In genomic region chr17:76701471-76701967, GRCh38 we compare ENCODE assay signal across 8 cellular contexts. TPM values are rescaled to one million over a fixed set of nuclear protein-coding genes. Genes with fewer than 3 reads are reported as not detected.
DNase-seq lines count a peak whose midpoint lies in the region; ATAC-seq and TF ChIP-seq lines count a peak whose summit lies in the region.
"Had no signal": no experiment of that assay in that cellular context is flagged by ENCODE, and none has a peak within 500 bp of the region (broad histone marks: within the 10 kb centered on the region; RNA-seq: fewer than 3 reads in every experiment).

No MANE protein-coding gene starts in this region.

- H3K4me1 Mint-ChIP-seq in chondrocyte (ENCODE audit: low read depth): peaks cover 74% of the 10 kb centered on the region
- peaks cover 51% of the 10 kb centered on the region for H3K4me1 Mint-ChIP-seq in neural crest cell
- H3K4me1 Mint-ChIP-seq in activated T-cell treated with anti-CD3 and anti-CD28 coated beads, Interleukin-2, amount 50 U/mL, for 4 hours (ENCODE audit: low read depth): peaks cover 4% of the 10 kb centered on the region

- ATAC-seq in activated T-cell treated with anti-CD3 and anti-CD28 coated beads, Interleukin-2, amount 50 U/mL, for 4 hours: no peak
- no peak for ATAC-seq in GM21825 (IDR thresholded peaks at IDR 0.05; ENCODE audit: unreplicated experiment)

- H3K4me3 ChIP-seq in AG10803 (ENCODE audit: low read length): peak overlapping the region; percentile 53; the same call in 1 of the 2 replicates

- H3K27ac Mint-ChIP-seq in chondrocyte (ENCODE audit: unreplicated experiment): peak overlapping the region; percentile 97
- peak overlapping the region; percentile 32 for H3K27ac Mint-ChIP-seq in neural crest cell (ENCODE audit: unreplicated experiment)

- H3K4me3 Mint-ChIP-seq in chondrocyte (ENCODE audit: unreplicated experiment) (peak overlapping the region; percentile 64), neural crest cell (peak overlapping the region; percentile 15)
- no peak overlapping the region for H3K4me3 Mint-ChIP-seq in activated T-cell treated with anti-CD3 and anti-CD28 coated beads, Interleukin-2, amount 50 U/mL, for 4 hours
- H3K4me3 Mint-ChIP-seq: CD14-positive monocyte had no signal

- H3K36me3 Mint-ChIP-seq in chondrocyte (ENCODE audit: low read depth) (no peaks in the 10 kb centered on the region), neural crest cell (ENCODE audit: low read depth) (no peaks in the 10 kb centered on the region)
- H3K36me3 Mint-ChIP-seq in activated T-cell treated with anti-CD3 and anti-CD28 coated beads, Interleukin-2, amount 50 U/mL, for 4 hours (ENCODE audit: insufficient read depth): no peaks in the 10 kb centered on the region
- H3K36me3 Mint-ChIP-seq: CD14-positive monocyte had no signal

- H3K9me3 Mint-ChIP-seq in chondrocyte (ENCODE audit: low read depth) (no peaks in the 10 kb centered on the region), neural crest cell (no peaks in the 10 kb centered on the region)
- H3K9me3 Mint-ChIP-seq in activated T-cell treated with anti-CD3 and anti-CD28 coated beads, Interleukin-2, amount 50 U/mL, for 4 hours: no peaks in the 10 kb centered on the region
- H3K9me3 Mint-ChIP-seq: CD14-positive monocyte had no signal

- DNase-seq in AG10803 (ENCODE audit: low read depth) (no peak), chondrocyte (ENCODE audit: low spot score) (no peak), neural crest cell (ENCODE audit: low read depth, low spot score) (no peak), COR-L47 (lab: John Stamatoyannopoulos, UW) (no peak)
- no peak for DNase-seq in activated T-cell treated with anti-CD3 and anti-CD28 coated beads, Interleukin-2, amount 50 U/mL, for 4 hours
- DNase-seq: activated CD4-positive, CD25-positive, alpha-beta regulatory T cell had no signal

- no peak for TF ChIP-seq CTCF in AG10803 (conservative IDR thresholded peaks at IDR 0.05; ENCODE audit: low read length)
- no peak for TF ChIP-seq CTCF in chondrocyte (IDR thresholded peaks at IDR 0.05)
- TF ChIP-seq CTCF in neural crest cell (conservative IDR thresholded peaks at IDR 0.05): no peak

- H3K27me3 Mint-ChIP-seq in chondrocyte (ENCODE audit: low read depth): no peaks in the 10 kb centered on the region
- H3K27me3 Mint-ChIP-seq in neural crest cell (ENCODE audit: low read depth): no peaks in the 10 kb centered on the region
- H3K27me3 Mint-ChIP-seq in activated T-cell treated with anti-CD3 and anti-CD28 coated beads, Interleukin-2, amount 50 U/mL, for 4 hours (ENCODE audit: low read depth): peaks cover 3% of the 10 kb centered on the region

RNA-seq across cellular contexts. Expression of gene MXRA7, which starts 9.2 kb away (rescaled TPM):
- total RNA-seq in chondrocyte (141 to 200 TPM (median 197 TPM) in 3 replicates), neural crest cell (46.1 and 54.0 TPM in 2 replicates)
- 1 to 10 TPM; 2.0 to 2.3 (median 2.0) TPM for total RNA-seq in activated T-cell treated with anti-CD3 and anti-CD28 coated beads, Interleukin-2, amount 50 U/mL, for 4 hours

RNA-seq across cellular contexts. Expression of gene JMJD6, which starts 24.9 kb away (rescaled TPM):
- total RNA-seq in chondrocyte (22.4 to 27.2 TPM (median 25.0 TPM) in 3 replicates), neural crest cell (25.1 and 29.0 TPM in 2 replicates)
- 10 to 100 TPM; 67.3 to 73.2 (median 68.7) TPM for total RNA-seq in activated T-cell treated with anti-CD3 and anti-CD28 coated beads, Interleukin-2, amount 50 U/mL, for 4 hours

RNA-seq across cellular contexts. Expression of gene METTL23, which starts 25.1 kb away (rescaled TPM):
- total RNA-seq in chondrocyte: 24.3 to 28.4 TPM (median 27.0 TPM) in 3 replicates
- total RNA-seq in neural crest cell: 28.7 and 32.3 TPM in 2 replicates
- 10 to 100 TPM; 31.4 to 34.4 (median 31.5) TPM for total RNA-seq in activated T-cell treated with anti-CD3 and anti-CD28 coated beads, Interleukin-2, amount 50 U/mL, for 4 hours

RNA-seq across cellular contexts. Expression of gene SRSF2, which starts 35.6 kb away (rescaled TPM):
- total RNA-seq in chondrocyte (94.4 to 183 TPM (median 95.2 TPM) in 3 replicates), neural crest cell (425 and 453 TPM in 2 replicates)
- total RNA-seq in activated T-cell treated with anti-CD3 and anti-CD28 coated beads, Interleukin-2, amount 50 U/mL, for 4 hours: 100 to 1,000 TPM; 845 to 927 (median 920) TPM

RNA-seq across cellular contexts. Expression of gene MFSD11, which starts 36.4 kb away (rescaled TPM):
- total RNA-seq in chondrocyte (30.3 to 33.6 TPM (median 31.1 TPM) in 3 replicates), neural crest cell (29.6 and 31.6 TPM in 2 replicates)
- total RNA-seq in activated T-cell treated with anti-CD3 and anti-CD28 coated beads, Interleukin-2, amount 50 U/mL, for 4 hours: 10 to 100 TPM; 14.6 to 16.6 (median 15.1) TPM

Comparison
In these comparisons a context has a peak if more than half of its experiments do, and no peak if none do; other contexts are left out.
1. RNA of gene MXRA7, which starts 9.2 kb away (total RNA-seq): 141 to 200 TPM in chondrocyte and 46.1 to 54.0 TPM in neural crest cell; 2.0 to 2.3 TPM in activated T-cell treated with anti-CD3 and anti-CD28 coated beads, Interleukin-2, amount 50 U/mL, for 4 hours; every median in the first group is over 10 times any median in the second.